8 cellular contexts compared by ENCODE assay signal in genomic region chr11:14148653-14149273, GRCh38.
DNase-seq lines count a peak whose midpoint lies in the region; ATAC-seq, FAIRE-seq and TF ChIP-seq lines count a peak whose summit lies in the region.

No MANE protein-coding gene starts in this region.

- H4K91ac ChIP-seq in H1 (replicated peaks; ENCODE audit: insufficient read length, low read length), result no peak overlapping the region

- no peaks in the 10 kb centered on the region for H3K9me2 ChIP-seq in GM23248 (ENCODE audit: insufficient read depth)
- no peaks in the 10 kb centered on the region for H3K9me2 ChIP-seq in OCI-LY1 (ENCODE audit: low read depth, low read length)

- no peaks in the 10 kb centered on the region for H3K27me3 Mint-ChIP-seq in nephron (ENCODE audit: low read depth)

- H3K27me3 ChIP-seq in GM23248 (replicated peaks; ENCODE audit: insufficient read depth) (0 out of 2 replicates have a peak, but pooled peaks cover 6% of the 10 kb centered on the region), OCI-LY1 (ENCODE audit: insufficient read depth, low read length) (no peaks in the 10 kb centered on the region), H1 (replicated peaks in 1 of 4; ENCODE audit: control insufficient read depth in 3 of 4, extremely low read depth in 1 of 4, insufficient read depth in 3 of 4, low read length in 3 of 4) (no peaks in the 10 kb centered on the region)

- H3K36me3 ChIP-seq in GM23248 (ENCODE audit: low read depth), result no peaks in the 10 kb centered on the region
- H3K36me3 ChIP-seq in OCI-LY1 (ENCODE audit: insufficient read depth, low read length), result no peaks in the 10 kb centered on the region
- H3K36me3 ChIP-seq in H1 (ENCODE audit: control insufficient read depth in 2 of 4, insufficient read depth in 4 of 4, low read length in 3 of 4), result no peaks in the 10 kb centered on the region

- H3K79me2 ChIP-seq in GM23248 (ENCODE audit: insufficient read depth) (no peaks in the 10 kb centered on the region), OCI-LY1 (ENCODE audit: insufficient read depth, low read length) (no peaks in the 10 kb centered on the region), H1 (ENCODE audit: control insufficient read depth in 1 of 2, insufficient read depth in 2 of 2, low read length in 2 of 2) (no peaks in the 10 kb centered on the region)

- no peak overlapping the region for H3K4me3 ChIP-seq in GM23248
- no peak overlapping the region for H3K4me3 ChIP-seq in OCI-LY1 (ENCODE audit: low read depth, low read length, poor library complexity, severe bottlenecking)
- no peak overlapping the region for H3K4me3 ChIP-seq in H1 (ENCODE audit: extremely low read depth in 1 of 4, insufficient read depth in 2 of 4, low read depth in 3 of 4, low read length in 4 of 4)

- H3K4me1 ChIP-seq in GM23248 (ENCODE audit: insufficient read depth) (no peaks in the 10 kb centered on the region), OCI-LY1 (ENCODE audit: insufficient read depth, low read length, severe bottlenecking) (no peaks in the 10 kb centered on the region), H1 (replicated peaks in 1 of 4; ENCODE audit: control insufficient read depth in 3 of 4, insufficient read depth in 4 of 4, low read length in 3 of 4) (no peaks in the 10 kb centered on the region)

- CTCF ChIA-PET in H1 (lab: Charles Lee; ENCODE audit: partially characterized antibody), result interaction anchor here (0.6 to 2.2 kb wide), 35 partner anchors 10 to 376 kb away, joined by 3 to 12 read pairs (median 3); partner anchors contain the start of gene SPON1

- no peak for ATAC-seq in HG02571 (IDR thresholded peaks at IDR 0.05; ENCODE audit: unreplicated experiment)

- H3K23me2 ChIP-seq in H1 (ENCODE audit: low read depth, low read length), result no peaks in the 10 kb centered on the region; the same call in none of the 2 replicates

- H3K9ac ChIP-seq in GM23248 (no peak overlapping the region), OCI-LY1 (ENCODE audit: low read length) (no peak overlapping the region), H1 (replicated peaks in 1 of 4; ENCODE audit: extremely low read depth in 1 of 4, low read depth in 3 of 4, low read length in 3 of 4) (no peak overlapping the region)

- in situ Hi-C loops in Caki2 (cut with HindIII; ENCODE audit: low pct_unique_long_range_greater_than_20kb, low sequenced_read_pairs) (no loop called here), GM23248 (cut with MboI) (loop anchor here (10.0 kb wide), 1 partner anchor 184 kb away; the partner anchor contains the start of gene SPON1)

- H3K79me1 ChIP-seq in H1 (ENCODE audit: low read depth, low read length), result no peaks in the 10 kb centered on the region

- H2AK5ac ChIP-seq in H1 (ENCODE audit: low read depth, low read length), result no peak overlapping the region

- H3K9me3 ChIP-seq in GM23248 (ENCODE audit: low read depth) (no peaks in the 10 kb centered on the region), OCI-LY1 (ENCODE audit: low read length) (no peaks in the 10 kb centered on the region), H1 (ENCODE audit: insufficient read depth in 2 of 2, low read depth in 1 of 2, low read length in 1 of 2) (peaks cover 5 to 6% of the 10 kb centered on the region in 2 experiments)

- H3K36me3 Mint-ChIP-seq in nephron (ENCODE audit: low read depth), result peaks cover 8% of the 10 kb centered on the region

- no peak overlapping the region for H3K23ac ChIP-seq in H1 (ENCODE audit: insufficient read length)

- H4K20me1 ChIP-seq in GM23248 (ENCODE audit: insufficient read depth) (no peaks in the 10 kb centered on the region), OCI-LY1 (ENCODE audit: insufficient read depth, low read length) (no peaks in the 10 kb centered on the region), H1 (replicated peaks in 1 of 2; ENCODE audit: control insufficient read depth in 1 of 2, insufficient read depth in 2 of 2, low read length in 2 of 2) (no peaks in the 10 kb centered on the region)

- H2BK120ac ChIP-seq in H1 (replicated peaks; ENCODE audit: low read depth, low read length), result no peak overlapping the region

- TF ChIP-seq CTCF in OCI-LY1 (IDR thresholded peaks at IDR 0.05; ENCODE audit: low read length), result peak; percentile 60
- peak in 2 of 3 experiments; percentile 8 to 38; a peak in 2 of 4 replicates for TF ChIP-seq CTCF in H1 (IDR thresholded peaks at IDR 0.05; ENCODE audit: control extremely low read depth in 1 of 3, insufficient read depth in 1 of 3, low read depth in 1 of 3, low read length in 3 of 3)
- TF ChIP-seq CTCF in nephron (IDR thresholded peaks at IDR 0.05; ENCODE audit: unreplicated experiment in 3 of 3), result peak; percentile 60 to 74 (median 69)

- H2BK12ac ChIP-seq in H1 (ENCODE audit: low read depth, low read length), result no peak overlapping the region

- peaks cover 7% of the 10 kb centered on the region for H3K9me3 Mint-ChIP-seq in nephron

- DNase-seq in Caki2 (ENCODE audit: low read depth), result peak; percentile 42
- peak; percentile 67 for DNase-seq in GM23248
- no peak for DNase-seq in H1 (ENCODE audit: low read depth in 1 of 2, low spot score in 2 of 2)
- no peak for DNase-seq in NK-92 (lab: John Stamatoyannopoulos, UW; ENCODE audit: unreplicated experiment)
- DNase-seq in ecto neural progenitor cell (ENCODE audit: low spot score), result no peak

- H3K4me3 Mint-ChIP-seq in nephron, result no peak overlapping the region

- no peak overlapping the region for H2BK20ac ChIP-seq in H1 (ENCODE audit: low read length)

- no peaks in the 10 kb centered on the region for H3F3A ChIP-seq in GM23248 (ENCODE audit: insufficient read depth)
- H3F3A ChIP-seq in OCI-LY1 (ENCODE audit: insufficient read depth, low read length), result no peaks in the 10 kb centered on the region

- no peak overlapping the region for H2BK5ac ChIP-seq in H1 (ENCODE audit: low read depth, low read length)

- H3K4me1 Mint-ChIP-seq in nephron, result no peaks in the 10 kb centered on the region

- H3K4me2 ChIP-seq in GM23248 (ENCODE audit: unreplicated experiment), result no peak overlapping the region
- H3K4me2 ChIP-seq in OCI-LY1 (ENCODE audit: low read length), result no peak overlapping the region
- H3K4me2 ChIP-seq in H1 (ENCODE audit: insufficient read depth in 1 of 2, low read depth in 2 of 2, low read length in 2 of 2), result no peak overlapping the region

- TF ChIP-seq EP300 in H1 (IDR thresholded peaks at IDR 0.05; ENCODE audit: borderline replicate concordance in 1 of 2, low read depth in 2 of 2, low read length in 2 of 2), result no peak

- H4K5ac ChIP-seq in H1 (ENCODE audit: insufficient read length, low read depth, low read length), result no peak overlapping the region

- H4K8ac ChIP-seq in H1 (ENCODE audit: extremely low read depth, insufficient read depth, low read length), result no peak overlapping the region

- H2BK15ac ChIP-seq in H1 (ENCODE audit: low read length), result no peak overlapping the region

- H3K27ac ChIP-seq in GM23248 (no peak overlapping the region), OCI-LY1 (ENCODE audit: low read depth, low read length, poor library complexity, severe bottlenecking) (no peak overlapping the region), H1 (ENCODE audit: low read depth, low read length) (no peak overlapping the region)

- TF ChIP-seq RAD21 in H1 (IDR thresholded peaks at IDR 0.05 in 1 of 2, conservative IDR thresholded peaks at IDR 0.05 in 1 of 2; ENCODE audit: low read depth in 2 of 2, low read length in 2 of 2), result peak; percentile 24 to 27; a peak in 2 of 4 replicates

- H3K56ac ChIP-seq in H1 (replicated peaks; ENCODE audit: insufficient read length, low read depth, low read length), result no peak overlapping the region

- POLR2A ChIA-PET in H1 (lab: Charles Lee; ENCODE audit: partially characterized antibody), result no interaction called here

- H3K18ac ChIP-seq in H1 (ENCODE audit: extremely low read depth, low read length), result no peak overlapping the region

- WGBS in GM23248 (ENCODE audit: low coverage in 1 of 2, low lambda C conversion rate in 2 of 2, missing lambda C conversion rate in 2 of 2), 2 experiments, result 6 to 8% methylated on average over 3 of the region's 3 CpGs
- WGBS in H1 (ENCODE audit: extremely low coverage in 1 of 2, insufficient coverage in 1 of 2, insufficient read length in 1 of 2, insufficient replicate concordance in 2 of 2, low coverage in 1 of 2, low lambda C conversion rate in 2 of 2, missing lambda C conversion rate in 1 of 2), 2 experiments, result 90% methylated on average over 3 of the region's 3 CpGs; no CpG with 5 or more reads in 1 of the 2 experiments

- FAIRE-seq in H1 (lab: Jason Lieb, UNC), result no peak

- H3K4ac ChIP-seq in H1 (replicated peaks; ENCODE audit: insufficient read length, low read depth, low read length), result no peak overlapping the region

- TF ChIP-seq POLR2A in H1 (IDR thresholded peaks at IDR 0.05; ENCODE audit: control extremely low read depth in 1 of 2, low read depth in 2 of 2, low read length in 2 of 2), result no peak

- H3K14ac ChIP-seq in H1 (ENCODE audit: insufficient read length), result no peak overlapping the region

- H3K27ac Mint-ChIP-seq in nephron, result peak overlapping the region in 1 of 3 experiments; percentile 24

- H2AFZ ChIP-seq in GM23248, result no peak overlapping the region
- no peak overlapping the region for H2AFZ ChIP-seq in OCI-LY1 (ENCODE audit: low read length)
- no peak overlapping the region for H2AFZ ChIP-seq in H1 (ENCODE audit: low read length)

TF ChIP-seq in H1, 55 proteins besides CTCF, POLR2A, EP300 and RAD21 (continues in another document):
- TF ChIP-seq SP4 (IDR thresholded peaks at IDR 0.05; ENCODE audit: low read length) (no peak), GABPA (IDR thresholded peaks at IDR 0.05; ENCODE audit: borderline replicate concordance, insufficient read depth, low read length) (no peak), EGR1 (IDR thresholded peaks at IDR 0.05; ENCODE audit: borderline replicate concordance, low read depth, low read length) (no peak), KDM5A (IDR thresholded peaks at IDR 0.05; ENCODE audit: low read length) (no peak), ATF2 (IDR thresholded peaks at IDR 0.05; ENCODE audit: low read length) (no peak), BACH1 (IDR thresholded peaks at IDR 0.05; ENCODE audit: low read length) (no peak), BCL11A (IDR thresholded peaks at IDR 0.05; ENCODE audit: low read depth in 2 of 2, low read length in 2 of 2) (no peak), HDAC2 (IDR thresholded peaks at IDR 0.05; ENCODE audit: borderline replicate concordance in 1 of 2, low read depth in 2 of 2, low read length in 2 of 2) (no peak), CHD2 (IDR thresholded peaks at IDR 0.05; ENCODE audit: low read length) (no peak)

Comparison
In these comparisons a context has a peak if more than half of its experiments do, and no peak if none do; other contexts are left out.
1. DNase-seq: peak in Caki2 (single experiment) and GM23248 (single experiment); none in H1 (0 of 2), NK-92 (single experiment) and ecto neural progenitor cell (single experiment).
2. Peak in every context shown above with its lines, with median percentiles within 50 percentile points of each other: CTCF ChIP-seq.